1 cellular context compared by ENCODE assay signal in genomic region chr1:12132078-12132477, GRCh38.
TF ChIP-seq lines count a peak whose summit lies in the region.

No MANE protein-coding gene starts in this region.

TF ChIP-seq in GM12878, 131 proteins besides CTCF, POLR2A, EP300 and RAD21 (continued from another document):
- TF ChIP-seq, protein P1, sequence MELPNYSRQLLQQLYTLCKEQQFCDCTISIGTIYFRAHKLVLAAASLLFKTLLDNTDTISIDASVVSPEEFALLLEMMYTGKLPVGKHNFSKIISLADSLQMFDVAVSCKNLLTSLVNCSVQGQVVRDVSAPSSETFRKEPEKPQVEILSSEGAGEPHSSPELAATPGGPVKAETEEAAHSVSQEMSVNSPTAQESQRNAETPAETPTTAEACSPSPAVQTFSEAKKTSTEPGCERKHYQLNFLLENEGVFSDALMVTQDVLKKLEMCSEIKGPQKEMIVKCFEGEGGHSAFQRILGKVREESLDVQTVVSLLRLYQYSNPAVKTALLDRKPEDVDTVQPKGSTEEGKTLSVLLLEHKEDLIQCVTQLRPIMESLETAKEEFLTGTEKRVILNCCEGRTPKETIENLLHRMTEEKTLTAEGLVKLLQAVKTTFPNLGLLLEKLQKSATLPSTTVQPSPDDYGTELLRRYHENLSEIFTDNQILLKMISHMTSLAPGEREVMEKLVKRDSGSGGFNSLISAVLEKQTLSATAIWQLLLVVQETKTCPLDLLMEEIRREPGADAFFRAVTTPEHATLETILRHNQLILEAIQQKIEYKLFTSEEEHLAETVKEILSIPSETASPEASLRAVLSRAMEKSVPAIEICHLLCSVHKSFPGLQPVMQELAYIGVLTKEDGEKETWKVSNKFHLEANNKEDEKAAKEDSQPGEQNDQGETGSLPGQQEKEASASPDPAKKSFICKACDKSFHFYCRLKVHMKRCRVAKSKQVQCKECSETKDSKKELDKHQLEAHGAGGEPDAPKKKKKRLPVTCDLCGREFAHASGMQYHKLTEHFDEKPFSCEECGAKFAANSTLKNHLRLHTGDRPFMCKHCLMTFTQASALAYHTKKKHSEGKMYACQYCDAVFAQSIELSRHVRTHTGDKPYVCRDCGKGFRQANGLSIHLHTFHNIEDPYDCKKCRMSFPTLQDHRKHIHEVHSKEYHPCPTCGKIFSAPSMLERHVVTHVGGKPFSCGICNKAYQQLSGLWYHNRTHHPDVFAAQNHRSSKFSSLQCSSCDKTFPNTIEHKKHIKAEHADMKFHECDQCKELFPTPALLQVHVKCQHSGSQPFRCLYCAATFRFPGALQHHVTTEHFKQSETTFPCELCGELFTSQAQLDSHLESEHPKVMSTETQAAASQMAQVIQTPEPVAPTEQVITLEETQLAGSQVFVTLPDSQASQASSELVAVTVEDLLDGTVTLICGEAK (IDR thresholded peaks at IDR 0.05; ENCODE audit: borderline replicate concordance), result no peak
- TF ChIP-seq FOS (IDR thresholded peaks at IDR 0.05; ENCODE audit: borderline replicate concordance, extremely low read depth, insufficient read length) (no peak), TAF1 (IDR thresholded peaks at IDR 0.05; ENCODE audit: borderline replicate concordance, low read depth, low read length) (no peak), ZNF24 (IDR thresholded peaks at IDR 0.05) (no peak), ATF3 (IDR thresholded peaks at IDR 0.05; ENCODE audit: borderline replicate concordance, extremely low read depth, low read depth, low read length) (no peak), NBN (IDR thresholded peaks at IDR 0.05) (no peak)
- TF ChIP-seq, protein P2, sequence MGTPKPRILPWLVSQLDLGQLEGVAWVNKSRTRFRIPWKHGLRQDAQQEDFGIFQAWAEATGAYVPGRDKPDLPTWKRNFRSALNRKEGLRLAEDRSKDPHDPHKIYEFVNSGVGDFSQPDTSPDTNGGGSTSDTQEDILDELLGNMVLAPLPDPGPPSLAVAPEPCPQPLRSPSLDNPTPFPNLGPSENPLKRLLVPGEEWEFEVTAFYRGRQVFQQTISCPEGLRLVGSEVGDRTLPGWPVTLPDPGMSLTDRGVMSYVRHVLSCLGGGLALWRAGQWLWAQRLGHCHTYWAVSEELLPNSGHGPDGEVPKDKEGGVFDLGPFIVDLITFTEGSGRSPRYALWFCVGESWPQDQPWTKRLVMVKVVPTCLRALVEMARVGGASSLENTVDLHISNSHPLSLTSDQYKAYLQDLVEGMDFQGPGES (IDR thresholded peaks at IDR 0.05), result no peak
TF ChIP-seq in GM12878: peak in this region for 0.
